Comparison of ENCODE assay signal across 22 cellular contexts in genomic region chr10:64332551-64332950, GRCh38.
"Had no signal": no experiment of that assay in that cellular context is flagged by ENCODE, and none has a peak within 500 bp of the region (broad histone marks: within the 10 kb centered on the region; RNA-seq: fewer than 3 reads in every experiment).

No MANE protein-coding gene starts in this region.

- H3K4me2 ChIP-seq: hepatocyte had no signal

- H2AFZ ChIP-seq: hepatocyte had no signal

- H3K79me2 ChIP-seq: hepatocyte had no signal

- H3K36me3 Mint-ChIP-seq: immature natural killer cell had no signal

- H3K36me3 ChIP-seq: esophagus squamous epithelium, gastrocnemius medialis, heart left ventricle, left lung, lower lobe of right lung had no signal

- H3K9me3 ChIP-seq: esophagus squamous epithelium, gastrocnemius medialis, lower lobe of right lung had no signal

- H3K4me1 ChIP-seq: esophagus squamous epithelium, gastrocnemius medialis, heart left ventricle, left lung, lower lobe of right lung had no signal

- DNase-seq: dermis blood vessel endothelial cell; dorsolateral prefrontal cortex; effector CD4-positive, alpha-beta T cell; effector memory CD4-positive, alpha-beta T cell; esophagus squamous epithelium; foreskin fibroblast; foreskin melanocyte; gastrocnemius medialis; heart left ventricle; hypothalamus; immature natural killer cell; islet precursor cell; kidney; kidney glomerular epithelial cell; left colon; left lung; left ventricle myocardium superior; lower lobe of right lung; mesenchymal stem cell; midbrain had no signal

- H3K27ac Mint-ChIP-seq: immature natural killer cell had no signal

- H3K4me3 Mint-ChIP-seq: immature natural killer cell had no signal

- H3K27me3 ChIP-seq: dorsolateral prefrontal cortex, esophagus squamous epithelium, gastrocnemius medialis, heart left ventricle, hepatocyte, left lung had no signal

- H3K4me3 ChIP-seq: coronary artery, dorsolateral prefrontal cortex, esophagus squamous epithelium, gastrocnemius medialis, heart left ventricle, hepatocyte, left lung, lower lobe of right lung had no signal

- H3K27ac ChIP-seq: coronary artery, dorsolateral prefrontal cortex, esophagus squamous epithelium, gastrocnemius medialis, heart left ventricle, hepatocyte, left lung, lower lobe of right lung had no signal

- H3K4me1 Mint-ChIP-seq: immature natural killer cell had no signal
